In the genomic region with DNA sequence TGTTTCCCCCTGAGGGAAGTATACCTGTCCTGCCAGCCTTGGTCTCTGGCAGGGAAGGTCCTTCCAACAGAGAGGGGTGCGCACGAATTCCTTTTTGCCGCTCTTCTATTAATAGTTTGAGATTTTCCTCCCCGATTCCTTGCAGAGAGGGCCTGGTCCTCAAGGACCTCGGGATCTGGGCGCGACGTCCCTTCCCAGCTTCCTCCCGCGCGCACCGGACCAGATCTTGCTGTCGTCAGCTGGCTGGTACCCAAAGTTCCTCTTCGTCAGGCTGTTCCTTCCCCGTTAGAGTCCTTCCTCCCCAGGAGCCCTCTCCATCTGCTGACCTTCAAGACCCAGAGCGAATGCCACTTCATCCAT, we compare ENCODE assay signal across 8 cellular contexts. TPM values are rescaled to one million over a fixed set of nuclear protein-coding genes. Genes with fewer than 3 reads are reported as not detected.
DNase-seq lines count a peak whose midpoint lies in the region; ATAC-seq and TF ChIP-seq lines count a peak whose summit lies in the region.

No MANE protein-coding gene starts in this region.

- peaks cover 17% of the 10 kb centered on the region for H3K4me1 ChIP-seq in Panc1 (ENCODE audit: control insufficient read depth, insufficient read depth, low read length)
- H3K4me1 ChIP-seq in skeletal muscle satellite cell (ENCODE audit: control insufficient read depth, insufficient read depth, low read length): peaks cover 9% of the 10 kb centered on the region

- DNase-seq in Ammon's horn (ENCODE audit: low spot score) (peak; percentile 82), Panc1 (ENCODE audit: low read depth, low spot score) (no peak), iris pigment epithelial cell (ENCODE audit: low read depth) (peak; percentile 32)
- DNase-seq in central memory CD8-positive, alpha-beta T cell (ENCODE audit: low spot score in 2 of 2): no peak

- H3K27me3 ChIP-seq in Panc1 (ENCODE audit: control insufficient read depth, insufficient read depth, low read length) (no peaks in the 10 kb centered on the region), skeletal muscle satellite cell (ENCODE audit: control insufficient read depth, insufficient read depth, low read length) (no peaks in the 10 kb centered on the region)

- no peaks in the 10 kb centered on the region for H3K27me3 Mint-ChIP-seq in central memory CD8-positive, alpha-beta T cell

- in situ Hi-C loops in Panc1 (cut with HindIII; ENCODE audit: low pct_unique_long_range_greater_than_20kb, low sequenced_read_pairs): no loop called here

- H3K4me2 ChIP-seq in skeletal muscle satellite cell (ENCODE audit: low read length): peak overlapping the region; percentile 91

- CTCF ChIA-PET in Panc1 (lab: Charles Lee): interaction anchor here (1.2 kb wide), 1 partner anchor 181 kb away, joined by 3 read pairs; no protein-coding TSS in a partner anchor

- POLR2A ChIA-PET in Panc1 (lab: Charles Lee): interaction anchor here (0.5 to 1.0 kb wide), 2 partner anchors 46 to 86 kb away, joined by 4 to 6 read pairs; no protein-coding TSS in a partner anchor

- TF ChIP-seq CTCF in Panc1 (IDR thresholded peaks at IDR 0.05): no peak

- no peaks in the 10 kb centered on the region for H3K9me3 Mint-ChIP-seq in central memory CD8-positive, alpha-beta T cell

- H3K9me3 ChIP-seq in Panc1 (ENCODE audit: control insufficient read depth, insufficient read depth, low read depth, low read length) (no peaks in the 10 kb centered on the region), skeletal muscle satellite cell (replicated peaks; ENCODE audit: low read length) (no peaks in the 10 kb centered on the region)

- H3K4me3 ChIP-seq in Panc1 (ENCODE audit: low read depth in 2 of 2, low read length in 2 of 2): peak overlapping the region; percentile 90 to 98
- peak overlapping the region; percentile 91 for H3K4me3 ChIP-seq in skeletal muscle satellite cell (ENCODE audit: low read length)

- peak overlapping the region; percentile 89 for H3K9ac ChIP-seq in skeletal muscle satellite cell (ENCODE audit: low read depth, low read length)

- BruUV-seq in Panc1 (replicated peaks; lab: Mats Ljungman, UMichigan): no TSS peak

- peak overlapping the region; percentile 95 for H3K27ac Mint-ChIP-seq in central memory CD8-positive, alpha-beta T cell (ENCODE audit: low read depth)

- H3K4me1 Mint-ChIP-seq in central memory CD8-positive, alpha-beta T cell: peaks cover 34% of the 10 kb centered on the region

- intact Hi-C loops in Panc1 (cut with micrococcal nuclease; ENCODE audit: unreplicated experiment): loop anchor here (10.0 kb wide), 1 partner anchor 284 kb away; no protein-coding TSS in a partner anchor

- ATAC-seq in GM19324 (IDR thresholded peaks at IDR 0.05; ENCODE audit: low FRiP score, unreplicated experiment): peak; percentile 0
- peak; percentile 44 for ATAC-seq in Panc1
- no peak for ATAC-seq in central memory CD8-positive, alpha-beta T cell (replicated peaks; ENCODE audit: extremely low read depth, poor library complexity, severe bottlenecking)
- ATAC-seq in HG03175 (IDR thresholded peaks at IDR 0.05; ENCODE audit: unreplicated experiment): no peak
- no peak for ATAC-seq in GM18873 (IDR thresholded peaks at IDR 0.05; ENCODE audit: low FRiP score, unreplicated experiment)

- H3K36me3 ChIP-seq in Panc1 (ENCODE audit: control insufficient read depth, insufficient read depth, low read length) (peaks cover 9% of the 10 kb centered on the region; the same call in 1 of the 2 replicates), skeletal muscle satellite cell (ENCODE audit: insufficient read depth, low read length) (peaks cover 2% of the 10 kb centered on the region)

- H3K4me3 Mint-ChIP-seq in central memory CD8-positive, alpha-beta T cell: peak overlapping the region; percentile 96

- peaks cover 13% of the 10 kb centered on the region for H3K36me3 Mint-ChIP-seq in central memory CD8-positive, alpha-beta T cell (ENCODE audit: insufficient read depth)

- peak overlapping the region; percentile 94 for H3K27ac ChIP-seq in Panc1 (ENCODE audit: low read length)

RNA-seq across cellular contexts. Expression of a gene that starts 0.7 kb away (rescaled TPM):
- total RNA-seq in Panc1 (2021; ENCODE audit: unreplicated experiment): 51.6 TPM
- 30.3 TPM for polyA plus RNA-seq in Panc1 (2012; ENCODE audit: insufficient read length)
- 31.0 and 39.3 TPM in 2 replicates for total RNA-seq in skeletal muscle satellite cell (2012; rRNA removed)

Comparison
In these comparisons a context has a peak if more than half of its experiments do, and no peak if none do; other contexts are left out.
1. DNase-seq: peak in Ammon's horn (single experiment) and iris pigment epithelial cell (single experiment); none in Panc1 (single experiment) and central memory CD8-positive, alpha-beta T cell (0 of 2).
2. ATAC-seq: peak in GM19324 (single experiment) and Panc1 (single experiment); none in central memory CD8-positive, alpha-beta T cell (single experiment), HG03175 (single experiment) and GM18873 (single experiment).